Comparison of ENCODE assay signal across 23 cellular contexts in the genomic region with DNA sequence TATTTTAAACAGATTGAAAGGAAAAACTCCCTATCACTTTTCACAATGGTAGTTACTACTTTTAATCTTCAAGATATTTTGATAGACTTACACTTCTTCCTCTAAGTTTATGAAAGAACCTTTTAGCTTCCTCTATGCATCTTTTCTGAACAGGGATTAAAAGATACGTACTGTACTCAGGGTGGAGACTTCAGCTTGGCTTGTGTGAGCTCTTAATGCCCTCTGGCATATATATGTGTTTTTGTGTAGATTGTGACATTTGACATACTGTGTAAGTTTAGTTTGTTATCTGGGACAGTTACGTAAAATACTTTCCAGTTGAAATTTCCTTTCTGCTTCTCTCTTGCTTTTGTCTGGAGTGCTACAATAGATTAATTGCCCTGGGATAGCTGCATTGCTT.
"Had no signal": no experiment of that assay in that cellular context is flagged by ENCODE, and none has a peak within 500 bp of the region (broad histone marks: within the 10 kb centered on the region; RNA-seq: fewer than 3 reads in every experiment).

No MANE protein-coding gene starts in this region.

- H3K79me2 ChIP-seq: parathyroid adenoma had no signal

- H3K27me3 Mint-ChIP-seq: natural killer cell treated with Interleukin-12 subunit alpha and Interleukin-12 subunit beta and Interleukin-15 and Interleukin-18, amount 100 ng/mL, for 72 hours had no signal

- H3K4me3 ChIP-seq: esophagus muscularis mucosa, heart left ventricle, psoas muscle, right lobe of liver, suprapubic skin, thyroid gland, upper lobe of left lung, uterus had no signal

- H3K27me3 ChIP-seq: esophagus muscularis mucosa, foreskin keratinocyte, heart left ventricle, right lobe of liver, suprapubic skin, thyroid gland, upper lobe of left lung, uterus had no signal

- H2AFZ ChIP-seq: parathyroid adenoma had no signal

- H3K36me3 ChIP-seq: thyroid gland, uterus had no signal

- H3K4me3 Mint-ChIP-seq: natural killer cell treated with Interleukin-12 subunit alpha and Interleukin-12 subunit beta and Interleukin-15 and Interleukin-18, amount 100 ng/mL, for 72 hours; stimulated activated effector memory CD8-positive, alpha-beta T cell treated with anti-CD3 and anti-CD28 coated beads, Interleukin-12 subunit alpha, Interleukin-12 subunit beta, amount 100 ng/mL, for 72 hours had no signal

- ATAC-seq: foreskin keratinocyte; heart left ventricle; left lobe of liver; natural killer cell treated with Interleukin-12 subunit alpha and Interleukin-12 subunit beta and Interleukin-15 and Interleukin-18, amount 100 ng/mL, for 72 hours; psoas muscle; right lobe of liver; stimulated activated effector memory CD8-positive, alpha-beta T cell treated with anti-CD3 and anti-CD28 coated beads, Interleukin-12 subunit alpha, Interleukin-12 subunit beta, amount 100 ng/mL, for 72 hours; stimulated activated naive CD8-positive, alpha-beta T cell treated with anti-CD3 and anti-CD28 coated beads, Interleukin-15, Interleukin-2, amounts not matched to agents 100 U/mL and 50 U/mL, for 24 hours had no signal

- H3K27ac Mint-ChIP-seq: natural killer cell treated with Interleukin-12 subunit alpha and Interleukin-12 subunit beta and Interleukin-15 and Interleukin-18, amount 100 ng/mL, for 72 hours; stimulated activated effector memory CD8-positive, alpha-beta T cell treated with anti-CD3 and anti-CD28 coated beads, Interleukin-12 subunit alpha, Interleukin-12 subunit beta, amount 100 ng/mL, for 72 hours had no signal

- H3K4me1 Mint-ChIP-seq: stimulated activated effector memory CD8-positive, alpha-beta T cell treated with anti-CD3 and anti-CD28 coated beads, Interleukin-12 subunit alpha, Interleukin-12 subunit beta, amount 100 ng/mL, for 72 hours had no signal

- DNase-seq: effector memory CD4-positive, alpha-beta T cell; foreskin keratinocyte; heart left ventricle; hypothalamus; midbrain; occipital lobe; psoas muscle; retina; right lobe of liver; stimulated activated CD4-positive, alpha-beta T cell treated with anti-CD3 and anti-CD28 coated beads, Interleukin-4, amount 100 ng/mL, for 1 hour; stimulated activated CD8-positive, alpha-beta memory T cell treated with anti-CD3 and anti-CD28 coated beads, Interleukin-4, amount 100 ng/mL, for 48 hours; stimulated activated naive CD8-positive, alpha-beta T cell treated with anti-CD3 and anti-CD28 coated beads, Interleukin-15, Interleukin-2, amounts not matched to agents 100 U/mL and 50 U/mL, for 24 hours; thyroid gland; upper lobe of left lung; uterus had no signal

- H3K4me1 ChIP-seq: esophagus muscularis mucosa, foreskin keratinocyte, heart left ventricle, parathyroid adenoma, psoas muscle, right lobe of liver, suprapubic skin, upper lobe of left lung, uterus had no signal

- H3K27ac ChIP-seq: esophagus muscularis mucosa, foreskin keratinocyte, heart left ventricle, parathyroid adenoma, psoas muscle, right lobe of liver, suprapubic skin, thyroid gland, upper lobe of left lung, uterus had no signal

- H3K9me3 Mint-ChIP-seq: natural killer cell treated with Interleukin-12 subunit alpha and Interleukin-12 subunit beta and Interleukin-15 and Interleukin-18, amount 100 ng/mL, for 72 hours; stimulated activated effector memory CD8-positive, alpha-beta T cell treated with anti-CD3 and anti-CD28 coated beads, Interleukin-12 subunit alpha, Interleukin-12 subunit beta, amount 100 ng/mL, for 72 hours had no signal

- H3K9me3 ChIP-seq: esophagus muscularis mucosa, heart left ventricle, psoas muscle, right lobe of liver, suprapubic skin, thyroid gland, upper lobe of left lung, uterus had no signal

- H3K9ac ChIP-seq: parathyroid adenoma had no signal

- FAIRE-seq: endometrium, islet of Langerhans had no signal
